ENCODE assay signal across 1 cellular context in genomic region chr16:30649725-30650368, GRCh38.
TF ChIP-seq lines count a peak whose summit lies in the region.

No MANE protein-coding gene starts in this region.

TF ChIP-seq in WTC11, 78 proteins besides CTCF, POLR2A, EP300 and RAD21 (continued from another document):
- TF ChIP-seq, protein P1, sequence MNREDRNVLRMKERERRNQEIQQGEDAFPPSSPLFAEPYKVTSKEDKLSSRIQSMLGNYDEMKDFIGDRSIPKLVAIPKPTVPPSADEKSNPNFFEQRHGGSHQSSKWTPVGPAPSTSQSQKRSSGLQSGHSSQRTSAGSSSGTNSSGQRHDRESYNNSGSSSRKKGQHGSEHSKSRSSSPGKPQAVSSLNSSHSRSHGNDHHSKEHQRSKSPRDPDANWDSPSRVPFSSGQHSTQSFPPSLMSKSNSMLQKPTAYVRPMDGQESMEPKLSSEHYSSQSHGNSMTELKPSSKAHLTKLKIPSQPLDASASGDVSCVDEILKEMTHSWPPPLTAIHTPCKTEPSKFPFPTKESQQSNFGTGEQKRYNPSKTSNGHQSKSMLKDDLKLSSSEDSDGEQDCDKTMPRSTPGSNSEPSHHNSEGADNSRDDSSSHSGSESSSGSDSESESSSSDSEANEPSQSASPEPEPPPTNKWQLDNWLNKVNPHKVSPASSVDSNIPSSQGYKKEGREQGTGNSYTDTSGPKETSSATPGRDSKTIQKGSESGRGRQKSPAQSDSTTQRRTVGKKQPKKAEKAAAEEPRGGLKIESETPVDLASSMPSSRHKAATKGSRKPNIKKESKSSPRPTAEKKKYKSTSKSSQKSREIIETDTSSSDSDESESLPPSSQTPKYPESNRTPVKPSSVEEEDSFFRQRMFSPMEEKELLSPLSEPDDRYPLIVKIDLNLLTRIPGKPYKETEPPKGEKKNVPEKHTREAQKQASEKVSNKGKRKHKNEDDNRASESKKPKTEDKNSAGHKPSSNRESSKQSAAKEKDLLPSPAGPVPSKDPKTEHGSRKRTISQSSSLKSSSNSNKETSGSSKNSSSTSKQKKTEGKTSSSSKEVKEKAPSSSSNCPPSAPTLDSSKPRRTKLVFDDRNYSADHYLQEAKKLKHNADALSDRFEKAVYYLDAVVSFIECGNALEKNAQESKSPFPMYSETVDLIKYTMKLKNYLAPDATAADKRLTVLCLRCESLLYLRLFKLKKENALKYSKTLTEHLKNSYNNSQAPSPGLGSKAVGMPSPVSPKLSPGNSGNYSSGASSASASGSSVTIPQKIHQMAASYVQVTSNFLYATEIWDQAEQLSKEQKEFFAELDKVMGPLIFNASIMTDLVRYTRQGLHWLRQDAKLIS (CRISPR knock-in tag; IDR thresholded peaks at IDR 0.05; ENCODE audit: borderline replicate concordance): no peak
- TF ChIP-seq ZNF219 (CRISPR knock-in tag; IDR thresholded peaks at IDR 0.05; ENCODE audit: borderline replicate concordance) (no peak), JAZF1 (CRISPR knock-in tag; IDR thresholded peaks at IDR 0.05) (no peak), ZNF416 (CRISPR knock-in tag; IDR thresholded peaks at IDR 0.05) (no peak), MXD4 (CRISPR knock-in tag; IDR thresholded peaks at IDR 0.05; ENCODE audit: borderline replicate concordance) (no peak), NFATC4 (CRISPR knock-in tag; IDR thresholded peaks at IDR 0.05) (no peak), ARID4B (CRISPR knock-in tag; IDR thresholded peaks at IDR 0.05; ENCODE audit: borderline replicate concordance) (no peak), ZNF423 (CRISPR knock-in tag; IDR thresholded peaks at IDR 0.05) (no peak), RELA (CRISPR knock-in tag; IDR thresholded peaks at IDR 0.05; ENCODE audit: borderline replicate concordance) (no peak), ETV6 (CRISPR knock-in tag; IDR thresholded peaks at IDR 0.05) (no peak), NFE2L1 (CRISPR knock-in tag; IDR thresholded peaks at IDR 0.05) (no peak)
- TF ChIP-seq, protein P2, sequence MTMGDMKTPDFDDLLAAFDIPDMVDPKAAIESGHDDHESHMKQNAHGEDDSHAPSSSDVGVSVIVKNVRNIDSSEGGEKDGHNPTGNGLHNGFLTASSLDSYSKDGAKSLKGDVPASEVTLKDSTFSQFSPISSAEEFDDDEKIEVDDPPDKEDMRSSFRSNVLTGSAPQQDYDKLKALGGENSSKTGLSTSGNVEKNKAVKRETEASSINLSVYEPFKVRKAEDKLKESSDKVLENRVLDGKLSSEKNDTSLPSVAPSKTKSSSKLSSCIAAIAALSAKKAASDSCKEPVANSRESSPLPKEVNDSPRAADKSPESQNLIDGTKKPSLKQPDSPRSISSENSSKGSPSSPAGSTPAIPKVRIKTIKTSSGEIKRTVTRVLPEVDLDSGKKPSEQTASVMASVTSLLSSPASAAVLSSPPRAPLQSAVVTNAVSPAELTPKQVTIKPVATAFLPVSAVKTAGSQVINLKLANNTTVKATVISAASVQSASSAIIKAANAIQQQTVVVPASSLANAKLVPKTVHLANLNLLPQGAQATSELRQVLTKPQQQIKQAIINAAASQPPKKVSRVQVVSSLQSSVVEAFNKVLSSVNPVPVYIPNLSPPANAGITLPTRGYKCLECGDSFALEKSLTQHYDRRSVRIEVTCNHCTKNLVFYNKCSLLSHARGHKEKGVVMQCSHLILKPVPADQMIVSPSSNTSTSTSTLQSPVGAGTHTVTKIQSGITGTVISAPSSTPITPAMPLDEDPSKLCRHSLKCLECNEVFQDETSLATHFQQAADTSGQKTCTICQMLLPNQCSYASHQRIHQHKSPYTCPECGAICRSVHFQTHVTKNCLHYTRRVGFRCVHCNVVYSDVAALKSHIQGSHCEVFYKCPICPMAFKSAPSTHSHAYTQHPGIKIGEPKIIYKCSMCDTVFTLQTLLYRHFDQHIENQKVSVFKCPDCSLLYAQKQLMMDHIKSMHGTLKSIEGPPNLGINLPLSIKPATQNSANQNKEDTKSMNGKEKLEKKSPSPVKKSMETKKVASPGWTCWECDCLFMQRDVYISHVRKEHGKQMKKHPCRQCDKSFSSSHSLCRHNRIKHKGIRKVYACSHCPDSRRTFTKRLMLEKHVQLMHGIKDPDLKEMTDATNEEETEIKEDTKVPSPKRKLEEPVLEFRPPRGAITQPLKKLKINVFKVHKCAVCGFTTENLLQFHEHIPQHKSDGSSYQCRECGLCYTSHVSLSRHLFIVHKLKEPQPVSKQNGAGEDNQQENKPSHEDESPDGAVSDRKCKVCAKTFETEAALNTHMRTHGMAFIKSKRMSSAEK (CRISPR knock-in tag; IDR thresholded peaks at IDR 0.05; ENCODE audit: borderline replicate concordance): no peak
